10 cellular contexts compared by ENCODE assay signal in genomic region chr9:96149881-96150280, GRCh38.
A peak's percentile ranks its signal among the peaks of the same experiment; 100 is the strongest.
DNase-seq lines count a peak whose midpoint lies in the region; ATAC-seq and TF ChIP-seq lines count a peak whose summit lies in the region.
"Had no signal": no experiment of that assay in that cellular context is flagged by ENCODE, and none has a peak within 500 bp of the region (broad histone marks: within the 10 kb centered on the region; RNA-seq: fewer than 3 reads in every experiment).

No MANE protein-coding gene starts in this region.

- H3K27ac ChIP-seq in SK-N-SH (ENCODE audit: low read depth in 2 of 2, low read length in 1 of 2), result no peak overlapping the region
- H3K27ac ChIP-seq: thyroid gland had no signal

- H3K4me3 Mint-ChIP-seq in activated CD4-positive, alpha-beta T cell treated with anti-CD3 and anti-CD28 coated beads for 36 hours, result no peak overlapping the region
- H3K4me3 Mint-ChIP-seq in stimulated activated effector memory CD8-positive, alpha-beta T cell treated with anti-CD3 and anti-CD28 coated beads, Interleukin-12 subunit alpha, Interleukin-12 subunit beta, amount 100 ng/mL, for 72 hours, result peak overlapping the region; percentile 57
- H3K4me3 Mint-ChIP-seq in WTC11, result no peak overlapping the region

- H3K27me3 Mint-ChIP-seq in activated CD4-positive, alpha-beta T cell treated with anti-CD3 and anti-CD28 coated beads for 36 hours, result peaks cover 26% of the 10 kb centered on the region
- no peaks in the 10 kb centered on the region for H3K27me3 Mint-ChIP-seq in WTC11 (ENCODE audit: low read depth)

- POLR2A ChIA-PET in activated CD4-positive, alpha-beta T cell treated with anti-CD3 and anti-CD28 coated beads for 36 hours (lab: Charles Lee), result no interaction called here
- POLR2A ChIA-PET in WTC11 (lab: Charles Lee) (no interaction called here), SK-N-SH (lab: Yijun Ruan, JAX) (no interaction called here)

- no peak overlapping the region for H2AFZ ChIP-seq in SK-N-SH (ENCODE audit: low read depth)

- ATAC-seq in activated CD4-positive, alpha-beta T cell treated with anti-CD3 and anti-CD28 coated beads for 36 hours, result peak; percentile 17
- peak; percentile 56 for ATAC-seq in HG02610 (IDR thresholded peaks at IDR 0.05; ENCODE audit: unreplicated experiment)
- ATAC-seq in HG03558 (IDR thresholded peaks at IDR 0.05; ENCODE audit: extremely low read depth, unreplicated experiment), result peak; percentile 17
- no peak for ATAC-seq in stimulated activated effector memory CD8-positive, alpha-beta T cell treated with anti-CD3 and anti-CD28 coated beads, Interleukin-12 subunit alpha, Interleukin-12 subunit beta, amount 100 ng/mL, for 72 hours
- no peak for ATAC-seq in WTC11
- ATAC-seq: PC-3 had no signal

- no peak overlapping the region for H3K4me2 ChIP-seq in SK-N-SH

- intact Hi-C loops in activated CD4-positive, alpha-beta T cell treated with anti-CD3 and anti-CD28 coated beads for 36 hours (cut with DNase I, micrococcal nuclease), result loop anchor here (5.0 to 10.0 kb wide), 2 partner anchors 65 to 67 kb away; no protein-coding TSS in a partner anchor

- H3K9me2 ChIP-seq in SK-N-SH, result no peaks in the 10 kb centered on the region

- H3K36me3 ChIP-seq in SK-N-SH (replicated peaks in 1 of 2; ENCODE audit: control insufficient read depth in 1 of 2, insufficient read depth in 2 of 2, low read length in 1 of 2), result no peaks in the 10 kb centered on the region
- H3K36me3 ChIP-seq: thyroid gland had no signal

- no peak for TF ChIP-seq RAD21 in SK-N-SH (IDR thresholded peaks at IDR 0.05; ENCODE audit: low read length)

- in situ Hi-C loops in KBM-7 (cut with MboI; ENCODE audit: low pct_unique_long_range_greater_than_20kb, low sequenced_read_pairs), result no loop called here

- no peaks in the 10 kb centered on the region for H3K27me3 ChIP-seq in SK-N-SH (ENCODE audit: insufficient read depth)
- H3K27me3 ChIP-seq: thyroid gland had no signal

- H4K20me1 ChIP-seq in SK-N-SH (ENCODE audit: insufficient read depth), result no peaks in the 10 kb centered on the region

- no peaks in the 10 kb centered on the region for H3K9me3 ChIP-seq in SK-N-SH
- H3K9me3 ChIP-seq: thyroid gland had no signal

- CTCF ChIA-PET in activated CD4-positive, alpha-beta T cell treated with anti-CD3 and anti-CD28 coated beads for 36 hours (lab: Charles Lee), result interaction anchor here (1.4 to 1.6 kb wide), 2 partner anchors 9 to 13 kb away, joined by 4 to 7 read pairs; no protein-coding TSS in a partner anchor
- CTCF ChIA-PET in WTC11 (lab: Charles Lee), result no interaction called here
- CTCF ChIA-PET in SK-N-SH (lab: Yijun Ruan, JAX), result interaction anchor here (1.2 kb wide), 1 partner anchor 41 kb away, joined by 3 read pairs; no protein-coding TSS in a partner anchor

- no peaks in the 10 kb centered on the region for H3F3A ChIP-seq in SK-N-SH (replicated peaks; ENCODE audit: insufficient read depth)

- 44% methylated on average over 7 of the region's 7 CpGs for WGBS in SK-N-SH (ENCODE audit: low lambda C conversion rate)

- no peak overlapping the region for H3K27ac Mint-ChIP-seq in activated CD4-positive, alpha-beta T cell treated with anti-CD3 and anti-CD28 coated beads for 36 hours
- peak overlapping the region; percentile 67 for H3K27ac Mint-ChIP-seq in stimulated activated effector memory CD8-positive, alpha-beta T cell treated with anti-CD3 and anti-CD28 coated beads, Interleukin-12 subunit alpha, Interleukin-12 subunit beta, amount 100 ng/mL, for 72 hours
- H3K27ac Mint-ChIP-seq in WTC11, result no peak overlapping the region

- no peak overlapping the region for H3K4me3 ChIP-seq in SK-N-SH (ENCODE audit: low read depth in 2 of 2, low read length in 1 of 2)
- H3K4me3 ChIP-seq: thyroid gland had no signal

- H3K4me1 ChIP-seq in SK-N-SH (ENCODE audit: control insufficient read depth in 1 of 2, insufficient read depth in 2 of 2, low read depth in 1 of 2, low read length in 1 of 2), result no peaks in the 10 kb centered on the region
- H3K4me1 ChIP-seq: thyroid gland had no signal

- H3K9me3 Mint-ChIP-seq in activated CD4-positive, alpha-beta T cell treated with anti-CD3 and anti-CD28 coated beads for 36 hours (ENCODE audit: low read depth), result no peaks in the 10 kb centered on the region
- H3K9me3 Mint-ChIP-seq in stimulated activated effector memory CD8-positive, alpha-beta T cell treated with anti-CD3 and anti-CD28 coated beads, Interleukin-12 subunit alpha, Interleukin-12 subunit beta, amount 100 ng/mL, for 72 hours, result no peaks in the 10 kb centered on the region
- peaks cover 13% of the 10 kb centered on the region for H3K9me3 Mint-ChIP-seq in WTC11

- peaks cover 25% of the 10 kb centered on the region for H3K4me1 Mint-ChIP-seq in activated CD4-positive, alpha-beta T cell treated with anti-CD3 and anti-CD28 coated beads for 36 hours
- H3K4me1 Mint-ChIP-seq in stimulated activated effector memory CD8-positive, alpha-beta T cell treated with anti-CD3 and anti-CD28 coated beads, Interleukin-12 subunit alpha, Interleukin-12 subunit beta, amount 100 ng/mL, for 72 hours, result peaks cover 28% of the 10 kb centered on the region
- no peaks in the 10 kb centered on the region for H3K4me1 Mint-ChIP-seq in WTC11

- TF ChIP-seq EP300 in SK-N-SH (IDR thresholded peaks at IDR 0.05; ENCODE audit: borderline replicate concordance in 1 of 2, low read depth in 1 of 2, low read length in 1 of 2), result no peak

- TF ChIP-seq CTCF in WTC11 (IDR thresholded peaks at IDR 0.05) (no peak), SK-N-SH (IDR thresholded peaks at IDR 0.05) (no peak)

- no peak overlapping the region for H3K9ac ChIP-seq in SK-N-SH

- no peaks in the 10 kb centered on the region for H3K36me3 Mint-ChIP-seq in activated CD4-positive, alpha-beta T cell treated with anti-CD3 and anti-CD28 coated beads for 36 hours (ENCODE audit: low read depth)
- H3K36me3 Mint-ChIP-seq in stimulated activated effector memory CD8-positive, alpha-beta T cell treated with anti-CD3 and anti-CD28 coated beads, Interleukin-12 subunit alpha, Interleukin-12 subunit beta, amount 100 ng/mL, for 72 hours, result peaks cover 7% of the 10 kb centered on the region
- H3K36me3 Mint-ChIP-seq in WTC11, result no peaks in the 10 kb centered on the region

- no peak for DNase-seq in activated CD4-positive, alpha-beta T cell treated with anti-CD3 and anti-CD28 coated beads for 36 hours
- no peak for DNase-seq in activated CD4-positive, alpha-beta T cell treated with anti-CD3 and anti-CD28 coated beads, Interleukin-2, amount 50 U/mL, for 4 hours
- no peak for DNase-seq in stimulated activated effector memory CD8-positive, alpha-beta T cell treated with anti-CD3 and anti-CD28 coated beads, Interleukin-12 subunit alpha, Interleukin-12 subunit beta, amount 100 ng/mL, for 72 hours (ENCODE audit: low spot score in 2 of 2)
- no peak for DNase-seq in KBM-7
- DNase-seq in WTC11 (ENCODE audit: low spot score), result no peak
- no peak for DNase-seq in SK-N-SH
- DNase-seq: PC-3, thyroid gland had no signal

- H3K79me2 ChIP-seq in SK-N-SH (ENCODE audit: insufficient read depth), result no peaks in the 10 kb centered on the region

TF ChIP-seq in WTC11, 78 proteins besides CTCF, POLR2A, EP300 and RAD21 (continues in another document):
- TF ChIP-seq ZSCAN18 (CRISPR knock-in tag; IDR thresholded peaks at IDR 0.05) (no peak), ZNF138 (CRISPR knock-in tag; conservative IDR thresholded peaks at IDR 0.05) (no peak), TEAD1 (CRISPR knock-in tag; IDR thresholded peaks at IDR 0.05) (no peak), ZNF219 (CRISPR knock-in tag; IDR thresholded peaks at IDR 0.05; ENCODE audit: borderline replicate concordance) (no peak), JAZF1 (CRISPR knock-in tag; IDR thresholded peaks at IDR 0.05) (no peak)
- TF ChIP-seq, protein P1, sequence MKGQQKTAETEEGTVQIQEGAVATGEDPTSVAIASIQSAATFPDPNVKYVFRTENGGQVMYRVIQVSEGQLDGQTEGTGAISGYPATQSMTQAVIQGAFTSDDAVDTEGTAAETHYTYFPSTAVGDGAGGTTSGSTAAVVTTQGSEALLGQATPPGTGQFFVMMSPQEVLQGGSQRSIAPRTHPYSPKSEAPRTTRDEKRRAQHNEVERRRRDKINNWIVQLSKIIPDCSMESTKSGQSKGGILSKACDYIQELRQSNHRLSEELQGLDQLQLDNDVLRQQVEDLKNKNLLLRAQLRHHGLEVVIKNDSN (CRISPR knock-in tag; IDR thresholded peaks at IDR 0.05), result no peak

TF ChIP-seq in SK-N-SH, 30 proteins besides CTCF, POLR2A, EP300 and RAD21 (continues in another document):
- TF ChIP-seq, protein P1 (IDR thresholded peaks at IDR 0.05; ENCODE audit: borderline replicate concordance, low read depth), result no peak
- TF ChIP-seq, protein P2, sequence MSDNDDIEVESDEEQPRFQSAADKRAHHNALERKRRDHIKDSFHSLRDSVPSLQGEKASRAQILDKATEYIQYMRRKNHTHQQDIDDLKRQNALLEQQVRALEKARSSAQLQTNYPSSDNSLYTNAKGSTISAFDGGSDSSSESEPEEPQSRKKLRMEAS (IDR thresholded peaks at IDR 0.05; ENCODE audit: low read depth), result no peak

Comparison
In these comparisons a context has a peak if more than half of its experiments do, and no peak if none do; other contexts are left out.
1. ATAC-seq: peak in activated CD4-positive, alpha-beta T cell treated with anti-CD3 and anti-CD28 coated beads for 36 hours (single experiment), HG02610 (single experiment) and HG03558 (single experiment); none in stimulated activated effector memory CD8-positive, alpha-beta T cell treated with anti-CD3 and anti-CD28 coated beads, Interleukin-12 subunit alpha, Interleukin-12 subunit beta, amount 100 ng/mL, for 72 hours (single experiment) and WTC11 (single experiment).